In genomic region chr12:76649091-76649490, GRCh38 we compare ENCODE assay signal across 20 cellular contexts.
"Had no signal": no experiment of that assay in that cellular context is flagged by ENCODE, and none has a peak within 500 bp of the region (broad histone marks: within the 10 kb centered on the region; RNA-seq: fewer than 3 reads in every experiment).

No MANE protein-coding gene starts in this region.

- DNase-seq: activated CD4-positive, alpha-beta T cell treated with anti-CD3 and anti-CD28 coated beads for 4 hours; activated CD8-positive, alpha-beta memory T cell treated with anti-CD3 and anti-CD28 coated beads, Interleukin-2, amount 50 U/mL, for 4 hours; activated CD8-positive, alpha-beta T cell treated with anti-CD3 and anti-CD28 coated beads for 36 hours; activated naive CD4-positive, alpha-beta T cell treated with anti-CD3 and anti-CD28 coated beads, Interleukin-2, amount 50 U/mL, for 16 hours; activated naive CD8-positive, alpha-beta T cell treated with anti-CD3 and anti-CD28 coated beads, Interleukin-2, amount 10 ng/mL, durations not matched to agents 7 days and 5 days; adrenal gland; anterior cingulate cortex; central memory CD4-positive, alpha-beta T cell; Kasumi-1; KBM-7; NCI-H1105 treated with DMSO at 0.1 percent for 48 hours; NCI-H1436 treated with DMSO at 0.1 percent for 48 hours; NCI-H187 treated with DMSO at 0.1 percent for 48 hours; NCI-H2081 treated with DMSO at 0.1 percent for 48 hours; NCI-H446; NCI-H524; SIG-M5; T-helper 1 cell had no signal

- H3K9me3 Mint-ChIP-seq: activated CD8-positive, alpha-beta T cell treated with anti-CD3 and anti-CD28 coated beads for 36 hours; activated naive CD8-positive, alpha-beta T cell treated with anti-CD3 and anti-CD28 coated beads, Interleukin-2, amount 10 ng/mL, durations not matched to agents 7 days and 5 days had no signal

- ATAC-seq: activated CD8-positive, alpha-beta T cell treated with anti-CD3 and anti-CD28 coated beads for 36 hours had no signal

- H3K9me3 ChIP-seq: adrenal gland had no signal

- H3K27ac ChIP-seq: adrenal gland, VCaP had no signal

- H3K4me1 ChIP-seq: adrenal gland had no signal

- H3K4me3 ChIP-seq: adrenal gland had no signal

- H3K27me3 ChIP-seq: adrenal gland had no signal

- H3K36me3 ChIP-seq: adrenal gland had no signal

- H3K27ac Mint-ChIP-seq: activated CD8-positive, alpha-beta T cell treated with anti-CD3 and anti-CD28 coated beads for 36 hours; activated naive CD8-positive, alpha-beta T cell treated with anti-CD3 and anti-CD28 coated beads, Interleukin-2, amount 10 ng/mL, durations not matched to agents 7 days and 5 days had no signal

- FAIRE-seq: bronchial epithelial cell had no signal

- H3K36me3 Mint-ChIP-seq: activated naive CD8-positive, alpha-beta T cell treated with anti-CD3 and anti-CD28 coated beads, Interleukin-2, amount 10 ng/mL, durations not matched to agents 7 days and 5 days had no signal

- H3K4me3 Mint-ChIP-seq: activated CD8-positive, alpha-beta T cell treated with anti-CD3 and anti-CD28 coated beads for 36 hours; activated naive CD8-positive, alpha-beta T cell treated with anti-CD3 and anti-CD28 coated beads, Interleukin-2, amount 10 ng/mL, durations not matched to agents 7 days and 5 days had no signal
